Comparison of ENCODE assay signal across 8 cellular contexts in genomic region chr13:43786472-43786765, GRCh38. TPM values are rescaled to one million over a fixed set of nuclear protein-coding genes. Genes with fewer than 3 reads are reported as not detected.
A peak's percentile ranks its signal among the peaks of the same experiment; 100 is the strongest.
DNase-seq lines count a peak whose midpoint lies in the region; ATAC-seq, FAIRE-seq and TF ChIP-seq lines count a peak whose summit lies in the region.

No MANE protein-coding gene starts in this region.

- intact Hi-C loops in heart right ventricle (cut with DNase I): loop anchor here in 7 of 10 donors (5.0 to 10.0 kb wide), 10 partner anchors 99 to 589 kb away; no protein-coding TSS in a partner anchor
- intact Hi-C loops in Right ventricle myocardium inferior (cut with DNase I): loop anchor here (5.0 to 10.0 kb wide), 4 partner anchors 99 to 479 kb away; no protein-coding TSS in a partner anchor
- intact Hi-C loops in vagina (cut with DNase I): no loop called here

- H3K27ac ChIP-seq in heart right ventricle: peak overlapping the region; percentile 54 to 90 (median 84)
- H3K27ac ChIP-seq in vagina: peak overlapping the region; percentile 75

- H3K27me3 ChIP-seq in heart right ventricle (peaks cover 0 to 50% (median 28%) of the 10 kb centered on the region in 7 donors), bronchial epithelial cell (ENCODE audit: control insufficient read depth, insufficient read depth, low read length) (no peaks in the 10 kb centered on the region), mononuclear cell (ENCODE audit: insufficient read depth, low read length) (peaks cover 68% of the 10 kb centered on the region), vagina (no peaks in the 10 kb centered on the region)

- TF ChIP-seq POLR2A in vagina (IDR thresholded peaks at IDR 0.05): no peak

- no peak for FAIRE-seq in bronchial epithelial cell (lab: Jason Lieb, UNC)

- H3K4me3 ChIP-seq in heart right ventricle (peak overlapping the region; percentile 50 to 89 (median 70)), bronchial epithelial cell (ENCODE audit: low read depth, low read length) (peak overlapping the region; percentile 61), mononuclear cell (ENCODE audit: low read length) (peak overlapping the region; percentile 10), vagina (peak overlapping the region; percentile 60 to 64)

- no peaks in the 10 kb centered on the region for H3K36me3 ChIP-seq in heart right ventricle
- H3K36me3 ChIP-seq in bronchial epithelial cell (ENCODE audit: control insufficient read depth, insufficient read depth, low read length): no peaks in the 10 kb centered on the region
- H3K36me3 ChIP-seq in vagina: no peaks in the 10 kb centered on the region

- H3K9me3 ChIP-seq in heart right ventricle: no peaks in the 10 kb centered on the region
- no peaks in the 10 kb centered on the region for H3K9me3 ChIP-seq in mononuclear cell (ENCODE audit: low read depth, low read length)
- no peaks in the 10 kb centered on the region for H3K9me3 ChIP-seq in vagina

- WGBS in heart right ventricle, 2 donors: 0% methylated on average over 26 to 28 of the region's 28 CpGs

- no peak for DNase-seq in heart right ventricle
- no peak for DNase-seq in Right ventricle myocardium inferior (ENCODE audit: missing footprints)
- DNase-seq in bronchial epithelial cell (ENCODE audit: low read depth): no peak
- no peak for DNase-seq in vagina (ENCODE audit: extremely low spot score in 2 of 2)
- no peak for DNase-seq in COR-L47 (lab: John Stamatoyannopoulos, UW)
- no peak for DNase-seq in NCI-H1092 treated with DMSO at 0.1 percent for 48 hours (lab: John Stamatoyannopoulos, UW)

- no peak for ATAC-seq in heart right ventricle
- no peak for ATAC-seq in Right ventricle myocardium inferior
- no peak for ATAC-seq in HG02885 (IDR thresholded peaks at IDR 0.05; ENCODE audit: poor library complexity, unreplicated experiment)

- H3K4me1 ChIP-seq in heart right ventricle: peaks cover 0 to 50% (median 32%) of the 10 kb centered on the region in 9 donors
- peaks cover 19% of the 10 kb centered on the region for H3K4me1 ChIP-seq in mononuclear cell (ENCODE audit: insufficient read depth, low read length)
- peaks cover 32% of the 10 kb centered on the region for H3K4me1 ChIP-seq in vagina

- TF ChIP-seq CTCF in heart right ventricle (IDR thresholded peaks at IDR 0.05) (no peak), bronchial epithelial cell (IDR thresholded peaks at IDR 0.05; ENCODE audit: insufficient read depth, low read length, severe bottlenecking) (no peak), vagina (IDR thresholded peaks at IDR 0.05) (no peak)

RNA-seq across cellular contexts. Expression of gene ENOX1, which starts 0.4 kb away (rescaled TPM):
- 10 to 100 TPM in 2 of 10 donors, 1 to 10 TPM in 8; 3.1 to 10.4 (median 7.7) TPM for total RNA-seq in heart right ventricle
- 1 to 10 TPM; 2.0 to 2.1 TPM for polyA plus RNA-seq in heart right ventricle
- total RNA-seq in Right ventricle myocardium inferior: 6.1 TPM
- 0.51 and 0.79 TPM in 2 replicates for total RNA-seq in bronchial epithelial cell
- total RNA-seq in mononuclear cell: under 0.01 TPM
- 2.7 TPM for total RNA-seq in vagina

Comparison
In these comparisons a context has a peak if more than half of its experiments do, and no peak if none do; other contexts are left out.
1. H3K4me3 ChIP-seq: peak in every context shown above with its lines; median percentile 70 in heart right ventricle; 62 in vagina; 61 in bronchial epithelial cell; 10 in mononuclear cell.